8 cellular contexts compared by ENCODE assay signal in genomic region chr6:42978793-42979522, GRCh38. TPM values are rescaled to one million over a fixed set of nuclear protein-coding genes. Genes with fewer than 3 reads are reported as not detected.
DNase-seq lines count a peak whose midpoint lies in the region; ATAC-seq, FAIRE-seq and TF ChIP-seq lines count a peak whose summit lies in the region.

TSS of gene PEX6 (minus strand) at chr6:42979181. CDS start at chr6:42979150, 31 bp downstream.

- peak; percentile 92 to 94 for ATAC-seq in A549
- ATAC-seq in GM18873 (IDR thresholded peaks at IDR 0.05; ENCODE audit: low FRiP score, unreplicated experiment): peak; percentile 82
- peak; percentile 82 for ATAC-seq in HG03135 (IDR thresholded peaks at IDR 0.05; ENCODE audit: unreplicated experiment)

- POLR2A ChIA-PET in A549 (lab: Yijun Ruan, JAX): interaction anchor here (0.6 to 1.7 kb wide), 5 partner anchors 14 to 100 kb away, joined by 3 to 9 read pairs (median 4); partner anchors contain the start of genes CNPY3, KLC4, KLHDC3 and MEA1

- in situ Hi-C loops in T47D (cut with HindIII; ENCODE audit: low pct_unique_long_range_greater_than_20kb, low sequenced_read_pairs): no loop called here

- no peaks in the 10 kb centered on the region for H3K27me3 ChIP-seq in iPS-20b (ENCODE audit: insufficient read depth, low read length)
- no peaks in the 10 kb centered on the region for H3K27me3 ChIP-seq in small intestine (ENCODE audit: control insufficient read depth in 2 of 2, insufficient read depth in 2 of 2, low read length in 2 of 2)

- H3K9me3 ChIP-seq in A549: no peaks in the 10 kb centered on the region
- H3K9me3 ChIP-seq in iPS-20b (ENCODE audit: insufficient read depth, low read depth, low read length): no peaks in the 10 kb centered on the region
- H3K9me3 ChIP-seq in small intestine (ENCODE audit: control insufficient read depth, low read depth): no peaks in the 10 kb centered on the region

- no peak for FAIRE-seq in A549 (lab: Jason Lieb, UNC)
- FAIRE-seq in small intestine (lab: Jason Lieb, UNC): no peak

- peak; percentile 79 for TF ChIP-seq POLR2A in A549 (IDR thresholded peaks at IDR 0.05; ENCODE audit: low read length)

- CTCF ChIA-PET in A549 (lab: Yijun Ruan, JAX): interaction anchor here (0.9 to 2.8 kb wide), 3 partner anchors 9 to 165 kb away, joined by 4 to 6 read pairs (median 4); no protein-coding TSS in a partner anchor

- peak within 1 kb of the TSS; percentile 92 to 94 for H3K27ac ChIP-seq in A549
- H3K27ac ChIP-seq in VCaP: peak within 1 kb of the TSS; percentile 89
- peak within 1 kb of the TSS; percentile 37 for H3K27ac ChIP-seq in iPS-20b (ENCODE audit: low read length)
- H3K27ac ChIP-seq in small intestine (ENCODE audit: low read depth in 1 of 2, low read length in 1 of 2): peak within 1 kb of the TSS; percentile 97 to 98

- 3% methylated on average over 13 of the region's 63 CpGs for WGBS in A549 (ENCODE audit: missing lambda C conversion rate)
- WGBS in small intestine, 3 donors: 0% methylated on average over 46 to 63 of the region's 63 CpGs

- H3K4me1 ChIP-seq in A549 (peaks cover 7% of the 10 kb centered on the region; the same call in 1 of the 3 replicates), iPS-20b (ENCODE audit: insufficient read depth, low read length) (no peaks in the 10 kb centered on the region; the same call in 1 of the 2 replicates), small intestine (ENCODE audit: control insufficient read depth in 2 of 2, insufficient read depth in 1 of 2, low read depth in 1 of 2, low read length in 1 of 2) (peaks cover 3 to 12% of the 10 kb centered on the region in 2 donors)

- peak within 1 kb of the TSS; percentile 92 for H3K4me2 ChIP-seq in A549

- H3K4me3 ChIP-seq in A549 (peak within 1 kb of the TSS; percentile 99), iPS-20b (ENCODE audit: low read length) (peak within 1 kb of the TSS; percentile 65), small intestine (ENCODE audit: low read depth in 1 of 2, low read length in 2 of 2) (peak within 1 kb of the TSS; percentile 90 to 94)

- no peaks in the 10 kb centered on the region for H3K36me3 ChIP-seq in iPS-20b (ENCODE audit: insufficient read depth, low read depth, low read length)
- H3K36me3 ChIP-seq in small intestine (ENCODE audit: control insufficient read depth in 2 of 2, insufficient read depth in 2 of 2, low read length in 2 of 2): no peaks in the 10 kb centered on the region

- TF ChIP-seq RAD21 in A549 (conservative IDR thresholded peaks at IDR 0.05 in 1 of 2, IDR thresholded peaks at IDR 0.05 in 1 of 2): no peak

- no peak for TF ChIP-seq EP300 in A549 (IDR thresholded peaks at IDR 0.05)

- H3K9ac ChIP-seq in iPS-20b (ENCODE audit: low read depth, low read length): peak within 1 kb of the TSS; percentile 76

- TF ChIP-seq CTCF in A549 (IDR thresholded peaks at IDR 0.05): no peak
- TF ChIP-seq CTCF in VCaP (conservative IDR thresholded peaks at IDR 0.05): no peak

- DNase-seq in A549 (ENCODE audit: low read depth in 1 of 2, low spot score in 1 of 2) (peak; percentile 76 to 84), NCI-H2196 (lab: John Stamatoyannopoulos, UW; ENCODE audit: unreplicated experiment) (peak; percentile 88), T47D (ENCODE audit: low read depth in 1 of 2, low spot score in 1 of 2) (peak; percentile 86 to 90), small intestine (peak; percentile 93)

TF ChIP-seq in A549, 52 proteins besides CTCF, POLR2A, EP300 and RAD21:
- no peak for TF ChIP-seq RNF2 (IDR thresholded peaks at IDR 0.05; ENCODE audit: borderline replicate concordance, low read depth)
- TF ChIP-seq E2F6 (IDR thresholded peaks at IDR 0.05; ENCODE audit: borderline replicate concordance, low read depth): peak; percentile 38; the same call in 1 of the 2 replicates
- peak in 1 of 2 experiments; percentile 56; a peak in 4 of 5 replicates for TF ChIP-seq JUN (IDR thresholded peaks at IDR 0.05)
- peak; percentile 34; the same call in 2 of the 3 replicates for TF ChIP-seq BCL3 (IDR thresholded peaks at IDR 0.05)
- no peak for TF ChIP-seq ZSCAN20 (CRISPR knock-in tag; IDR thresholded peaks at IDR 0.05)
- no peak for TF ChIP-seq CHD2 (IDR thresholded peaks at IDR 0.05; ENCODE audit: low read length, partially characterized antibody)
- TF ChIP-seq MAX (IDR thresholded peaks at IDR 0.05): peak; percentile 71
- peak; percentile 29 for TF ChIP-seq MAFK (IDR thresholded peaks at IDR 0.05; ENCODE audit: partially characterized antibody)
- peak; percentile 69; the same call in 1 of the 2 replicates for TF ChIP-seq PHF8 (IDR thresholded peaks at IDR 0.05; ENCODE audit: borderline replicate concordance, low read depth)
- 0 out of 2 replicates have a peak, but pooled peaks have one; percentile 42 for TF ChIP-seq RFX5 (IDR thresholded peaks at IDR 0.05)

RNA-seq across cellular contexts. Expression of gene PEX6, which starts in this region (rescaled TPM):
- polyA plus RNA-seq in A549 (2011; rRNA removed): 4.6 TPM in 2 replicates
- 6.5 and 8.4 TPM in 2 replicates for polyA plus RNA-seq in A549 (2012; cell fraction: cytosol; rRNA removed)
- polyA plus RNA-seq in A549 (2012; cell fraction: nucleus; rRNA removed): 23.6 and 28.3 TPM in 2 replicates
- polyA plus RNA-seq in A549 (2017; fragmentation: RNase III; extraction: RNeasy Plus Mini Kit Qiagen cat#74134 plus additional on column Dnase treatment): 8.3 to 9.5 TPM (median 8.6 TPM) in 3 replicates
- polyA minus RNA-seq in A549 (2011; rRNA and poly(A)+ RNA removed): 5.9 and 8.6 TPM in 2 replicates
- polyA plus RNA-seq in small intestine: 10 to 100 TPM; 17.8 to 51.4 (median 34.6) TPM

Comparison
In these comparisons a context has a peak if more than half of its experiments do, and no peak if none do; other contexts are left out.
1. Peak in every context shown above with its lines: DNase-seq, ATAC-seq, H3K4me3 ChIP-seq and H3K27ac ChIP-seq.
2. H3K27ac ChIP-seq: peak in every context shown above with its lines; median percentile 98 in small intestine; 93 in A549; 89 in VCaP; 37 in iPS-20b.